ENCODE assay signal across 8 cellular contexts in genomic region chr7:43648725-43649406, GRCh38.
A peak's percentile ranks its signal among the peaks of the same experiment; 100 is the strongest.
DNase-seq lines count a peak whose midpoint lies in the region; ATAC-seq and TF ChIP-seq lines count a peak whose summit lies in the region.

No MANE protein-coding gene starts in this region.

- H3K4me3 Mint-ChIP-seq in activated CD4-positive, alpha-beta T cell treated with anti-CD3 and anti-CD28 coated beads for 36 hours, result peak overlapping the region; percentile 66

- no peaks in the 10 kb centered on the region for H3K27me3 ChIP-seq in effector memory CD4-positive, alpha-beta T cell (replicated peaks; ENCODE audit: control insufficient read depth, insufficient read depth, low read length, poor library complexity, severe bottlenecking)
- no peaks in the 10 kb centered on the region for H3K27me3 ChIP-seq in neutrophil

- H3K36me3 ChIP-seq in effector memory CD4-positive, alpha-beta T cell (ENCODE audit: control insufficient read depth, insufficient read depth, low read length), result no peaks in the 10 kb centered on the region
- peaks cover 4% of the 10 kb centered on the region for H3K36me3 ChIP-seq in neutrophil

- H3K27me3 Mint-ChIP-seq in activated CD4-positive, alpha-beta T cell treated with anti-CD3 and anti-CD28 coated beads for 36 hours, result no peaks in the 10 kb centered on the region

- no peaks in the 10 kb centered on the region for H3K9me3 ChIP-seq in effector memory CD4-positive, alpha-beta T cell (ENCODE audit: control insufficient read depth, low read length)
- no peaks in the 10 kb centered on the region for H3K9me3 ChIP-seq in neutrophil

- ATAC-seq in GM19468 (IDR thresholded peaks at IDR 0.05; ENCODE audit: extremely low read depth, unreplicated experiment) (peak; percentile 47), HG03571 (IDR thresholded peaks at IDR 0.05; ENCODE audit: unreplicated experiment) (peak; percentile 48)
- ATAC-seq in activated CD4-positive, alpha-beta T cell treated with anti-CD3 and anti-CD28 coated beads for 36 hours, result peak; percentile 24

- H3K4me1 Mint-ChIP-seq in activated CD4-positive, alpha-beta T cell treated with anti-CD3 and anti-CD28 coated beads for 36 hours, result peaks cover 95% of the 10 kb centered on the region

- intact Hi-C loops in activated CD4-positive, alpha-beta T cell treated with anti-CD3 and anti-CD28 coated beads for 36 hours (cut with DNase I, micrococcal nuclease), result loop anchor here (1.0 to 2.0 kb wide), 12 partner anchors 16 to 190 kb away; no protein-coding TSS in a partner anchor

- POLR2A ChIA-PET in activated CD4-positive, alpha-beta T cell treated with anti-CD3 and anti-CD28 coated beads for 36 hours (lab: Charles Lee), result interaction anchor here (0.6 to 3.5 kb wide), 15 partner anchors 10 to 185 kb away, joined by 3 to 66 read pairs (median 5); partner anchors contain the start of gene STK17A
- POLR2A ChIA-PET in HEK293T (lab: Yijun Ruan, JAX), result no interaction called here

- CTCF ChIA-PET in activated CD4-positive, alpha-beta T cell treated with anti-CD3 and anti-CD28 coated beads for 36 hours (lab: Charles Lee), result interaction anchor here (0.8 to 7.5 kb wide), 15 partner anchors 8 to 81 kb away, joined by 3 to 60 read pairs (median 6); partner anchors contain the start of genes COA1 and STK17A
- CTCF ChIA-PET in HEK293T (lab: Yijun Ruan, JAX), result no interaction called here

- H3K4me3 ChIP-seq in effector memory CD4-positive, alpha-beta T cell (ENCODE audit: insufficient read depth, low read depth, low read length, poor library complexity, severe bottlenecking), result peak overlapping the region; percentile 50
- H3K4me3 ChIP-seq in neutrophil (ENCODE audit: low read depth in 1 of 2, low read length in 1 of 2), result peak overlapping the region; percentile 58 to 67

- H3K27ac Mint-ChIP-seq in activated CD4-positive, alpha-beta T cell treated with anti-CD3 and anti-CD28 coated beads for 36 hours, result peak overlapping the region; percentile 98

- H3K36me3 Mint-ChIP-seq in activated CD4-positive, alpha-beta T cell treated with anti-CD3 and anti-CD28 coated beads for 36 hours (ENCODE audit: low read depth), result peaks cover 51% of the 10 kb centered on the region

- no peaks in the 10 kb centered on the region for H3K9me3 Mint-ChIP-seq in activated CD4-positive, alpha-beta T cell treated with anti-CD3 and anti-CD28 coated beads for 36 hours (ENCODE audit: low read depth)

- H3K4me1 ChIP-seq in effector memory CD4-positive, alpha-beta T cell (ENCODE audit: control insufficient read depth, insufficient read depth, low read length, poor library complexity, severe bottlenecking), result peaks cover 83% of the 10 kb centered on the region
- peaks cover 87 to 98% of the 10 kb centered on the region in 2 experiments for H3K4me1 ChIP-seq in neutrophil (ENCODE audit: control insufficient read depth in 1 of 2, insufficient read depth in 1 of 2, low read depth in 1 of 2, low read length in 1 of 2)

- DNase-seq in DMS153 treated with DMSO at 0.1 percent for 48 hours (lab: John Stamatoyannopoulos, UW; ENCODE audit: unreplicated experiment), result peak; percentile 43
- peak; percentile 79 for DNase-seq in activated CD4-positive, alpha-beta T cell treated with anti-CD3 and anti-CD28 coated beads for 36 hours
- DNase-seq in effector memory CD4-positive, alpha-beta T cell, result peak; percentile 66 to 78 (median 74)
- no peak for DNase-seq in NCI-H1092 treated with DMSO at 0.1 percent for 48 hours (lab: John Stamatoyannopoulos, UW)
- DNase-seq in HEK293T (ENCODE audit: extremely low spot score), result no peak

- no peak for TF ChIP-seq CTCF in neutrophil (IDR thresholded peaks at IDR 0.05)

- H3K27ac ChIP-seq in effector memory CD4-positive, alpha-beta T cell (ENCODE audit: insufficient read depth, low read length, poor library complexity, severe bottlenecking), result peak overlapping the region; percentile 95
- H3K27ac ChIP-seq in neutrophil, result peak overlapping the region; percentile 96

TF ChIP-seq in HEK293T, 16 proteins besides CTCF, POLR2A, EP300 and RAD21:
- TF ChIP-seq FOXA1 (IDR thresholded peaks at IDR 0.05), result no peak
- TF ChIP-seq ELF4 (IDR thresholded peaks at IDR 0.05), result no peak

Comparison
In these comparisons a context has a peak if more than half of its experiments do, and no peak if none do; other contexts are left out.
1. DNase-seq: peak in DMS153 treated with DMSO at 0.1 percent for 48 hours (single experiment), activated CD4-positive, alpha-beta T cell treated with anti-CD3 and anti-CD28 coated beads for 36 hours (single experiment) and effector memory CD4-positive, alpha-beta T cell (3 of 3); none in NCI-H1092 treated with DMSO at 0.1 percent for 48 hours (single experiment) and HEK293T (single experiment).
2. Peak in every context shown above with its lines, with median percentiles within 50 percentile points of each other: ATAC-seq.